Comparison of ENCODE assay signal across 9 cellular contexts in genomic region chr1:9066945-9067807, GRCh38. TPM values are rescaled to one million over a fixed set of nuclear protein-coding genes. Genes with fewer than 3 reads are reported as not detected.
DNase-seq lines count a peak whose midpoint lies in the region; ATAC-seq and TF ChIP-seq lines count a peak whose summit lies in the region.
"Had no signal": no experiment of that assay in that cellular context is flagged by ENCODE, and none has a peak within 500 bp of the region (broad histone marks: within the 10 kb centered on the region; RNA-seq: fewer than 3 reads in every experiment).

No MANE protein-coding gene starts in this region.

- no peaks in the 10 kb centered on the region for H4K20me1 ChIP-seq in mammary epithelial cell (ENCODE audit: insufficient read depth, low read length)

- H3K4me1 ChIP-seq in mammary epithelial cell (ENCODE audit: insufficient read depth, low read length): peaks cover 16% of the 10 kb centered on the region
- H3K4me1 ChIP-seq in left lung: peaks cover 8 to 43% of the 10 kb centered on the region in 2 donors
- H3K4me1 ChIP-seq in vagina: peaks cover 56% of the 10 kb centered on the region
- no peaks in the 10 kb centered on the region for H3K4me1 ChIP-seq in BE2C

- no peak overlapping the region for H3K4me2 ChIP-seq in mammary epithelial cell (ENCODE audit: insufficient read depth, low read depth, low read length)

- H3K36me3 ChIP-seq in MG63: no peaks in the 10 kb centered on the region
- H3K36me3 ChIP-seq in mammary epithelial cell (ENCODE audit: insufficient read depth, low read length): no peaks in the 10 kb centered on the region
- no peaks in the 10 kb centered on the region for H3K36me3 ChIP-seq in left lung
- H3K36me3 ChIP-seq in vagina: no peaks in the 10 kb centered on the region
- H3K36me3 ChIP-seq in BE2C: no peaks in the 10 kb centered on the region

- ATAC-seq in left lung: peak; percentile 76

- DNase-seq in MG63: peak; percentile 87
- peak; percentile 86 for DNase-seq in mammary epithelial cell
- DNase-seq in left lung: peak in 1 of 2 donors; percentile 76
- DNase-seq in vagina (ENCODE audit: extremely low spot score in 2 of 2): peak in 1 of 2 donors; percentile 91
- DNase-seq in BE2C: no peak
- DNase-seq in activated naive CD4-positive, alpha-beta T cell treated with Interleukin-2 at 50 U/mL for 16 hours: no peak
- DNase-seq in NCI-H524 (lab: John Stamatoyannopoulos, UW): no peak
- DNase-seq: activated naive CD8-positive, alpha-beta T cell treated with anti-CD3 and anti-CD28 coated beads, Interleukin-2, amount 10 ng/mL, durations not matched to agents 7 days and 5 days had no signal

- in situ Hi-C loops in mammary epithelial cell (cut with MboI; ENCODE audit: low sequenced_read_pairs in 2 of 2): no loop called here

- H3K27me3 ChIP-seq in MG63: no peaks in the 10 kb centered on the region
- no peaks in the 10 kb centered on the region for H3K27me3 ChIP-seq in mammary epithelial cell (ENCODE audit: insufficient read depth, low read length)
- H3K27me3 ChIP-seq in left lung: no peaks in the 10 kb centered on the region
- H3K27me3 ChIP-seq in vagina: no peaks in the 10 kb centered on the region
- H3K27me3 ChIP-seq in BE2C: no peaks in the 10 kb centered on the region

- no peaks in the 10 kb centered on the region for H3K9me3 ChIP-seq in MG63
- H3K9me3 ChIP-seq in mammary epithelial cell (replicated peaks; ENCODE audit: insufficient read depth, low read length): no peaks in the 10 kb centered on the region
- no peaks in the 10 kb centered on the region for H3K9me3 ChIP-seq in left lung
- H3K9me3 ChIP-seq in vagina: no peaks in the 10 kb centered on the region
- no peaks in the 10 kb centered on the region for H3K9me3 ChIP-seq in BE2C

- TF ChIP-seq POLR2A in vagina (IDR thresholded peaks at IDR 0.05): no peak

- CTCF ChIA-PET in mammary epithelial cell (lab: Charles Lee; ENCODE audit: low non-redundant PET): no interaction called here

- dilution Hi-C loops in mammary epithelial cell (cut with HindIII; ENCODE audit: low sequenced_read_pairs): no loop called here

- 85% methylated on average over 24 of the region's 24 CpGs for WGBS in mammary epithelial cell (ENCODE audit: low coverage, missing lambda C conversion rate)

- no peaks in the 10 kb centered on the region for H3K79me2 ChIP-seq in mammary epithelial cell (ENCODE audit: insufficient read depth, low read length)
- H3K79me2 ChIP-seq: parathyroid adenoma had no signal

- H3K4me3 ChIP-seq in MG63: no peak overlapping the region
- H3K4me3 ChIP-seq in mammary epithelial cell (replicated peaks in 1 of 3; ENCODE audit: insufficient read depth in 1 of 3, low read depth in 2 of 3, low read length in 3 of 3): no peak overlapping the region
- H3K4me3 ChIP-seq in left lung: no peak overlapping the region
- no peak overlapping the region for H3K4me3 ChIP-seq in vagina
- no peak overlapping the region for H3K4me3 ChIP-seq in BE2C (ENCODE audit: low read depth, low read length)

- no peak overlapping the region for H3K9ac ChIP-seq in mammary epithelial cell (ENCODE audit: insufficient read depth, low read length)
- H3K9ac ChIP-seq: parathyroid adenoma had no signal

- no TSS peak for BruUV-seq in mammary epithelial cell (replicated peaks; lab: Mats Ljungman, UMichigan)

- H2AFZ ChIP-seq in mammary epithelial cell (ENCODE audit: low read depth, low read length): peak overlapping the region; percentile 54
- H2AFZ ChIP-seq: parathyroid adenoma had no signal

- H3K27ac ChIP-seq in mammary epithelial cell (ENCODE audit: insufficient read depth, low read depth, low read length) (no peak overlapping the region), left lung (peak overlapping the region in 1 of 2 donors; percentile 26), vagina (peak overlapping the region; percentile 84)
- H3K27ac ChIP-seq: parathyroid adenoma had no signal

- intact Hi-C loops in mammary epithelial cell (cut with micrococcal nuclease) (no loop called here), left lung (cut with DNase I) (no loop called here), vagina (cut with DNase I) (no loop called here)

- TF ChIP-seq CTCF in mammary epithelial cell (conservative IDR thresholded peaks at IDR 0.05 in 1 of 2, IDR thresholded peaks at IDR 0.05 in 1 of 2; ENCODE audit: extremely low read depth in 1 of 2, insufficient read depth in 1 of 2, low read depth in 1 of 2, low read length in 2 of 2) (no peak), left lung (IDR thresholded peaks at IDR 0.05) (no peak), vagina (IDR thresholded peaks at IDR 0.05) (no peak), BE2C (IDR thresholded peaks at IDR 0.05; ENCODE audit: low read depth, low read length) (no peak)

RNA-seq across cellular contexts. Expression of gene SLC2A5, which starts 2.3 kb away (rescaled TPM):
- not detected in 2 replicates for total RNA-seq in MG63 (2014; rRNA removed; shearing (Covaris generic); ENCODE audit: low replicate concordance)
- total RNA-seq in mammary epithelial cell (under 1 TPM; under 0.01 to 0.38 TPM), left lung (1 to 10 TPM; 1.4 to 1.6 TPM), vagina (8.1 TPM)
- polyA plus RNA-seq in mammary epithelial cell: 0.19 TPM
- not detected for polyA minus RNA-seq in mammary epithelial cell
- not detected for polyA plus RNA-seq in BE2C (2012; ENCODE audit: insufficient read depth, insufficient read length, low read depth)
- total RNA-seq: activated naive CD8-positive, alpha-beta T cell treated with anti-CD3 and anti-CD28 coated beads, Interleukin-2, amount 10 ng/mL, durations not matched to agents 7 days and 5 days had no signal

RNA-seq across cellular contexts. Expression of gene SLC2A7, which starts 41.0 kb away (rescaled TPM):
- not detected in 2 replicates for total RNA-seq in MG63 (2014; rRNA removed; shearing (Covaris generic); ENCODE audit: low replicate concordance)
- total RNA-seq in mammary epithelial cell (not detected), left lung (under 1 TPM in 1 of 2 donors, not detected in 1; 0.18 TPM), vagina (not detected)
- not detected for polyA plus RNA-seq in mammary epithelial cell
- polyA minus RNA-seq in mammary epithelial cell: not detected
- polyA plus RNA-seq in BE2C (2012; ENCODE audit: insufficient read depth, insufficient read length, low read depth): not detected

Comparison
In these comparisons a context has a peak if more than half of its experiments do, and no peak if none do; other contexts are left out.
1. DNase-seq: peak in MG63 (single experiment) and mammary epithelial cell (single experiment); none in BE2C (single experiment), activated naive CD4-positive, alpha-beta T cell treated with Interleukin-2 at 50 U/mL for 16 hours (single experiment) and NCI-H524 (0 of 2).